In genomic region chr13:113584870-113585671, GRCh38 we compare ENCODE assay signal across 1 cellular context.
TF ChIP-seq lines count a peak whose summit lies in the region.

No MANE protein-coding gene starts in this region.

TF ChIP-seq in HepG2, 621 proteins besides CTCF, POLR2A, EP300 and RAD21 (continued from another document):
- TF ChIP-seq PBX3 (CRISPR knock-in tag; IDR thresholded peaks at IDR 0.05; ENCODE audit: borderline replicate concordance) (no peak), ZNF569 (CRISPR knock-in tag; IDR thresholded peaks at IDR 0.05; ENCODE audit: borderline replicate concordance) (no peak), ZNF687 (CRISPR knock-in tag; IDR thresholded peaks at IDR 0.05) (peak; percentile 41), MYC (CRISPR knock-in tag; IDR thresholded peaks at IDR 0.05; ENCODE audit: borderline replicate concordance) (peak; percentile 62; the same call in 1 of the 2 replicates), ZNF563 (CRISPR knock-in tag; IDR thresholded peaks at IDR 0.05) (peak; percentile 55; the same call in 1 of the 2 replicates), ARNT2 (CRISPR knock-in tag; IDR thresholded peaks at IDR 0.05; ENCODE audit: low read depth) (0 out of 2 replicates have a peak, but pooled peaks have one; percentile 35), ZNF660 (CRISPR knock-in tag; IDR thresholded peaks at IDR 0.05; ENCODE audit: borderline replicate concordance, low read depth) (no peak), TFDP2 (CRISPR knock-in tag; IDR thresholded peaks at IDR 0.05) (peak; percentile 15; the same call in 1 of the 2 replicates), ZFY (CRISPR knock-in tag; IDR thresholded peaks at IDR 0.05) (peak; percentile 69)
